In the genomic region with DNA sequence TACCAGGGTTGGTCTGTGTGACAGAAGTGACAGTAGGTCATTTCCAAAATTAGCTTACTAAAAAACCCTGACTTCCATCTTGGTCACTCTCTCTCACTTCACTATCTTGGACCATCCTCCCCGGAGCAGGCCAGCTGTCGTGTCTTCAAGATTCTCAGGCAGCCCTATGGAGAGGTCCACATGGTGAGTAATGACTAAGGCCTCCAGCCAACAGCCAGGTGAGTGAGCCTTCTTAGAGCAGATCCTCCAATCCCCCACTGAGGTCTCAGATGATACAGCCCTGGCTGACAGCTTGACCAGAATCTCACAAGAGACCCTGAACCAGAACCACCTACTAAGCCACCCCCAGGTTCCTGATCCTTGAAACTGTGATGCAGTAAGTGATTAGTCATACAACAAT, we compare ENCODE assay signal across 26 cellular contexts.
DNase-seq lines count a peak whose midpoint lies in the region; ATAC-seq, FAIRE-seq and TF ChIP-seq lines count a peak whose summit lies in the region.
"Had no signal": no experiment of that assay in that cellular context is flagged by ENCODE, and none has a peak within 500 bp of the region (broad histone marks: within the 10 kb centered on the region; RNA-seq: fewer than 3 reads in every experiment).

No MANE protein-coding gene starts in this region.

- H3K36me3 Mint-ChIP-seq in CD4-positive, CD25-positive, alpha-beta regulatory T cell: peaks cover 17% of the 10 kb centered on the region
- peaks cover 21% of the 10 kb centered on the region for H3K36me3 Mint-ChIP-seq in T-cell

- peaks cover 0 to 6% (median 0%) of the 10 kb centered on the region in 4 donors for H3K4me1 Mint-ChIP-seq in CD4-positive, CD25-positive, alpha-beta regulatory T cell
- peaks cover 23 to 43% (median 26%) of the 10 kb centered on the region in 3 donors for H3K4me1 Mint-ChIP-seq in T-cell

- no peak overlapping the region for H3K9ac ChIP-seq in fibroblast of lung (ENCODE audit: insufficient read depth, low read length)
- H3K9ac ChIP-seq: KMS-11 had no signal

- no peak for ATAC-seq in CD4-positive, CD25-positive, alpha-beta regulatory T cell (ENCODE audit: low read depth in 2 of 2)
- no peak for ATAC-seq in T-cell (replicated peaks in 1 of 4)
- ATAC-seq: activated T-cell treated with anti-CD3 and anti-CD28 coated beads, Interleukin-2, amount 50 U/mL, for 72 hours; naive thymus-derived CD8-positive, alpha-beta T cell had no signal

- CTCF ChIA-PET in T-cell (lab: Charles Lee): interaction anchor here in 1 of 2 donors (0.6 kb wide), 1 partner anchor 73 kb away, joined by 3 read pairs; no protein-coding TSS in a partner anchor

- POLR2A ChIA-PET in T-cell (lab: Charles Lee): no interaction called here

- no peak overlapping the region for H2AFZ ChIP-seq in fibroblast of lung (ENCODE audit: low read length)
- H2AFZ ChIP-seq in osteoblast (ENCODE audit: low read length): no peak overlapping the region

- no peak for DNase-seq in CD4-positive, CD25-positive, alpha-beta regulatory T cell
- DNase-seq in RCC 7860 (ENCODE audit: low spot score): peak; percentile 20
- DNase-seq in fibroblast of lung (ENCODE audit: low read depth in 2 of 2): peak; percentile 52 to 73
- peak; percentile 90 for DNase-seq in osteoblast (ENCODE audit: insufficient read length, low spot score, missing footprints)
- DNase-seq in T-cell: no peak
- DNase-seq in substantia nigra (lab: John Stamatoyannopoulos, UW): no peak
- no peak for DNase-seq in GF-D8 (lab: John Stamatoyannopoulos, UW)
- DNase-seq: activated CD4-positive, alpha-beta T cell treated with anti-CD3 and anti-CD28 coated beads, Interleukin-2, amount 10 ng/mL, durations not matched to agents 24 days and 14 days; activated naive CD4-positive, alpha-beta T cell treated with anti-CD3 and anti-CD28 coated beads, Interleukin-2, amount 50 U/mL, for 16 hours; activated T-cell treated with anti-CD3 and anti-CD28 coated beads, Interleukin-2, amount 50 U/mL, for 72 hours; aorta; CD4-positive, alpha-beta memory T cell; cerebellar nuclear complex; DMS53; GDM1; mesendoderm; MV-4-11; NCI-H1694 treated with DMSO at 0.1 percent for 48 hours; NCI-H2227 treated with DMSO at 0.1 percent for 48 hours; pancreas; SHP77; sigmoid colon had no signal

- H3K4me3 Mint-ChIP-seq in CD4-positive, CD25-positive, alpha-beta regulatory T cell: no peak overlapping the region
- H3K4me3 Mint-ChIP-seq in T-cell: no peak overlapping the region
- H3K4me3 Mint-ChIP-seq: activated CD4-positive, alpha-beta T cell treated with anti-CD3 and anti-CD28 coated beads, Interleukin-2, amount 10 ng/mL, durations not matched to agents 24 days and 14 days; activated T-cell treated with anti-CD3 and anti-CD28 coated beads, Interleukin-2, amount 50 U/mL, for 72 hours; CD4-positive, alpha-beta memory T cell had no signal

- no peaks in the 10 kb centered on the region for H3K4me1 ChIP-seq in CD4-positive, CD25-positive, alpha-beta regulatory T cell (ENCODE audit: control insufficient read depth, insufficient read depth, low read length, poor library complexity, severe bottlenecking)
- H3K4me1 ChIP-seq in fibroblast of lung (ENCODE audit: control insufficient read depth, extremely low read depth, insufficient read depth, low read length) (peaks cover 5% of the 10 kb centered on the region), osteoblast (ENCODE audit: insufficient read depth, low read length) (no peaks in the 10 kb centered on the region)
- H3K4me1 ChIP-seq: pancreas, sigmoid colon, suprapubic skin had no signal

- H3K9me3 ChIP-seq in CD4-positive, CD25-positive, alpha-beta regulatory T cell (ENCODE audit: control insufficient read depth in 2 of 2, low read length in 2 of 2): no peaks in the 10 kb centered on the region
- no peaks in the 10 kb centered on the region for H3K9me3 ChIP-seq in fibroblast of lung (ENCODE audit: control insufficient read depth, insufficient read depth, low read depth, low read length)
- no peaks in the 10 kb centered on the region for H3K9me3 ChIP-seq in osteoblast (ENCODE audit: low read depth, low read length)
- H3K9me3 ChIP-seq: HAP-1, pancreas, sigmoid colon, suprapubic skin had no signal

- H3K79me2 ChIP-seq in fibroblast of lung (ENCODE audit: control insufficient read depth, insufficient read depth, low read length) (no peaks in the 10 kb centered on the region), osteoblast (ENCODE audit: insufficient read depth, low read length) (no peaks in the 10 kb centered on the region)

- TF ChIP-seq CTCF in fibroblast of lung (conservative IDR thresholded peaks at IDR 0.05 in 1 of 2, IDR thresholded peaks at IDR 0.05 in 1 of 2; ENCODE audit: low read depth in 1 of 2, low read length in 2 of 2): no peak
- TF ChIP-seq CTCF in osteoblast (IDR thresholded peaks at IDR 0.05; ENCODE audit: extremely low read depth, low read depth, low read length): no peak

- no peaks in the 10 kb centered on the region for H3K27me3 ChIP-seq in CD4-positive, CD25-positive, alpha-beta regulatory T cell (ENCODE audit: control insufficient read depth, insufficient read depth, low read length)
- H3K27me3 ChIP-seq in fibroblast of lung (ENCODE audit: control insufficient read depth, insufficient read depth, low read length): no peaks in the 10 kb centered on the region
- no peaks in the 10 kb centered on the region for H3K27me3 ChIP-seq in osteoblast (ENCODE audit: insufficient read depth, low read length)
- H3K27me3 ChIP-seq: pancreas, sigmoid colon, suprapubic skin had no signal

- peaks cover 0 to 3% (median 0%) of the 10 kb centered on the region in 7 donors for H3K9me3 Mint-ChIP-seq in CD4-positive, CD25-positive, alpha-beta regulatory T cell
- H3K9me3 Mint-ChIP-seq in T-cell: no peaks in the 10 kb centered on the region
- H3K9me3 Mint-ChIP-seq: activated CD4-positive, alpha-beta T cell treated with anti-CD3 and anti-CD28 coated beads, Interleukin-2, amount 10 ng/mL, durations not matched to agents 24 days and 14 days; activated T-cell treated with anti-CD3 and anti-CD28 coated beads, Interleukin-2, amount 50 U/mL, for 72 hours; CD4-positive, alpha-beta memory T cell; naive thymus-derived CD8-positive, alpha-beta T cell had no signal

- H4K20me1 ChIP-seq in fibroblast of lung (ENCODE audit: control insufficient read depth, extremely low read depth, insufficient read depth, low read length): no peaks in the 10 kb centered on the region
- no peaks in the 10 kb centered on the region for H4K20me1 ChIP-seq in osteoblast (ENCODE audit: insufficient read depth, low read length)

- H3K27me3 Mint-ChIP-seq in CD4-positive, CD25-positive, alpha-beta regulatory T cell: no peaks in the 10 kb centered on the region
- H3K27me3 Mint-ChIP-seq in T-cell: no peaks in the 10 kb centered on the region
- H3K27me3 Mint-ChIP-seq: activated CD4-positive, alpha-beta T cell treated with anti-CD3 and anti-CD28 coated beads, Interleukin-2, amount 10 ng/mL, durations not matched to agents 24 days and 14 days; CD4-positive, alpha-beta memory T cell; naive thymus-derived CD8-positive, alpha-beta T cell had no signal

- H3K4me2 ChIP-seq in fibroblast of lung (ENCODE audit: extremely low read depth, insufficient read depth, low read length): no peak overlapping the region
- H3K4me2 ChIP-seq in osteoblast (ENCODE audit: insufficient read depth, low read length): no peak overlapping the region
- H3K4me2 ChIP-seq: KMS-11 had no signal

- no peak overlapping the region for H3K27ac ChIP-seq in CD4-positive, CD25-positive, alpha-beta regulatory T cell (ENCODE audit: insufficient read depth, low read length, poor library complexity, severe bottlenecking)
- H3K27ac ChIP-seq in fibroblast of lung (ENCODE audit: insufficient read depth, low read length) (peak overlapping the region; percentile 24), osteoblast (ENCODE audit: low read depth, low read length) (no peak overlapping the region), substantia nigra (ENCODE audit: low read depth, low read length, poor library complexity, severe bottlenecking) (no peak overlapping the region)
- H3K27ac ChIP-seq: KMS-11, pancreas, sigmoid colon, suprapubic skin had no signal

- H3K4me3 ChIP-seq in CD4-positive, CD25-positive, alpha-beta regulatory T cell (ENCODE audit: low read depth, low read length): no peak overlapping the region
- H3K4me3 ChIP-seq in fibroblast of lung (replicated peaks in 1 of 4; ENCODE audit: control extremely low read depth in 1 of 4, insufficient read depth in 1 of 4, low read depth in 3 of 4, low read length in 4 of 4): no peak overlapping the region
- no peak overlapping the region for H3K4me3 ChIP-seq in osteoblast (ENCODE audit: insufficient read depth, low read length)
- H3K4me3 ChIP-seq: HAP-1, pancreas, sigmoid colon, suprapubic skin had no signal

- H3K27ac Mint-ChIP-seq in CD4-positive, CD25-positive, alpha-beta regulatory T cell: peak overlapping the region in 2 of 3 donors; percentile 26 to 60
- peak overlapping the region in 1 of 2 donors; percentile 11 for H3K27ac Mint-ChIP-seq in T-cell
- H3K27ac Mint-ChIP-seq: activated CD4-positive, alpha-beta T cell treated with anti-CD3 and anti-CD28 coated beads, Interleukin-2, amount 10 ng/mL, durations not matched to agents 24 days and 14 days; activated T-cell treated with anti-CD3 and anti-CD28 coated beads, Interleukin-2, amount 50 U/mL, for 72 hours had no signal

- no peaks in the 10 kb centered on the region for H3K36me3 ChIP-seq in CD4-positive, CD25-positive, alpha-beta regulatory T cell (ENCODE audit: control insufficient read depth, insufficient read depth, low read length)
- no peaks in the 10 kb centered on the region for H3K36me3 ChIP-seq in fibroblast of lung (ENCODE audit: control insufficient read depth, insufficient read depth, low read length)
- H3K36me3 ChIP-seq in osteoblast (ENCODE audit: insufficient read depth, low read length): no peaks in the 10 kb centered on the region
- H3K36me3 ChIP-seq: pancreas had no signal

- FAIRE-seq in RCC 7860 (lab: Jason Lieb, UNC): no peak
- FAIRE-seq: pancreas had no signal

Comparison
In these comparisons a context has a peak if more than half of its experiments do, and no peak if none do; other contexts are left out.
1. DNase-seq: peak in RCC 7860 (single experiment), fibroblast of lung (2 of 2) and osteoblast (single experiment); none in CD4-positive, CD25-positive, alpha-beta regulatory T cell (0 of 3), T-cell (0 of 34), substantia nigra (0 of 49) and GF-D8 (single experiment).